Comparison of ENCODE assay signal across 8 cellular contexts in genomic region chr13:107211073-107211472, GRCh38.
DNase-seq lines count a peak whose midpoint lies in the region; ATAC-seq and TF ChIP-seq lines count a peak whose summit lies in the region.

No MANE protein-coding gene starts in this region.

- H3K36me3 ChIP-seq in brain microvascular endothelial cell (replicated peaks), result no peaks in the 10 kb centered on the region

- H3K9me3 ChIP-seq in AG04450 (ENCODE audit: control insufficient read depth, insufficient read depth, low read length), result no peaks in the 10 kb centered on the region

- H3K4me3 ChIP-seq in AG04450 (ENCODE audit: low read depth, low read length) (no peak overlapping the region), brain microvascular endothelial cell (ENCODE audit: low read depth, low read length) (no peak overlapping the region)

- H3K27me3 ChIP-seq in AG04450 (ENCODE audit: control insufficient read depth, insufficient read depth, low read length), result no peaks in the 10 kb centered on the region
- H3K27me3 ChIP-seq in brain microvascular endothelial cell (replicated peaks), result no peaks in the 10 kb centered on the region

- CTCF ChIA-PET in AG04450 (lab: Charles Lee), result interaction anchor here (0.6 to 2.9 kb wide), 9 partner anchors 9 to 945 kb away, joined by 3 to 20 read pairs (median 4); no protein-coding TSS in a partner anchor

- peak; percentile 88 for DNase-seq in AG04450 (ENCODE audit: low read depth, low spot score)
- peak; percentile 98 to 100 (median 100) for DNase-seq in NCI-H1417 (lab: John Stamatoyannopoulos, UW)
- peak; percentile 93 for DNase-seq in brain microvascular endothelial cell
- DNase-seq in iPS-NIHi7 (ENCODE audit: extremely low spot score), result peak; percentile 65
- DNase-seq in stimulated activated CD4-positive, alpha-beta T cell treated with anti-CD3 and anti-CD28 coated beads, Interleukin-12 subunit alpha, Interleukin-12 subunit beta, amount 100 ng/mL, for 48 hours (ENCODE audit: low read depth in 2 of 3, low spot score in 1 of 3), result peak; percentile 21 to 47 (median 25)

- in situ Hi-C loops in brain microvascular endothelial cell (cut with HindIII; ENCODE audit: low pct_ligation_motif_present, low sequenced_read_pairs), result no loop called here

- H3K27ac ChIP-seq in AG04450 (ENCODE audit: low read depth, low read length) (no peak overlapping the region), brain microvascular endothelial cell (no peak overlapping the region)

- ATAC-seq in GM18508 (IDR thresholded peaks at IDR 0.05; ENCODE audit: insufficient read depth, unreplicated experiment) (peak; percentile 90), HG02885 (IDR thresholded peaks at IDR 0.05; ENCODE audit: poor library complexity, unreplicated experiment) (peak; percentile 98), SK-N-SH treated with all-trans-retinoic acid at 6 μM for 48 hours (peak; percentile 100)

- TF ChIP-seq CTCF in AG04450 (IDR thresholded peaks at IDR 0.05; ENCODE audit: low read depth, low read length), result peak; percentile 98
- peak; percentile 97 for TF ChIP-seq CTCF in brain microvascular endothelial cell (IDR thresholded peaks at IDR 0.05; ENCODE audit: low read depth, low read length, missing control alignments)

- POLR2A ChIA-PET in AG04450 (lab: Yijun Ruan, JAX), result no interaction called here

TF ChIP-seq in SK-N-SH treated with all-trans-retinoic acid at 6 μM for 48 hours, 23 proteins besides CTCF, POLR2A, EP300 and RAD21:
- TF ChIP-seq ISL1 (CRISPR knock-in tag; IDR thresholded peaks at IDR 0.05) (peak; percentile 53), POU6F1 (CRISPR knock-in tag; IDR thresholded peaks at IDR 0.05; ENCODE audit: borderline replicate concordance, low read depth) (no peak)

Comparison
In these comparisons a context has a peak if more than half of its experiments do, and no peak if none do; other contexts are left out.
1. DNase-seq: peak in every context shown above with its lines; median percentile 100 in NCI-H1417; 93 in brain microvascular endothelial cell; 88 in AG04450; 65 in iPS-NIHi7; 25 in stimulated activated CD4-positive, alpha-beta T cell treated with anti-CD3 and anti-CD28 coated beads, Interleukin-12 subunit alpha, Interleukin-12 subunit beta, amount 100 ng/mL, for 48 hours.